ENCODE assay signal across 8 cellular contexts in the genomic region with DNA sequence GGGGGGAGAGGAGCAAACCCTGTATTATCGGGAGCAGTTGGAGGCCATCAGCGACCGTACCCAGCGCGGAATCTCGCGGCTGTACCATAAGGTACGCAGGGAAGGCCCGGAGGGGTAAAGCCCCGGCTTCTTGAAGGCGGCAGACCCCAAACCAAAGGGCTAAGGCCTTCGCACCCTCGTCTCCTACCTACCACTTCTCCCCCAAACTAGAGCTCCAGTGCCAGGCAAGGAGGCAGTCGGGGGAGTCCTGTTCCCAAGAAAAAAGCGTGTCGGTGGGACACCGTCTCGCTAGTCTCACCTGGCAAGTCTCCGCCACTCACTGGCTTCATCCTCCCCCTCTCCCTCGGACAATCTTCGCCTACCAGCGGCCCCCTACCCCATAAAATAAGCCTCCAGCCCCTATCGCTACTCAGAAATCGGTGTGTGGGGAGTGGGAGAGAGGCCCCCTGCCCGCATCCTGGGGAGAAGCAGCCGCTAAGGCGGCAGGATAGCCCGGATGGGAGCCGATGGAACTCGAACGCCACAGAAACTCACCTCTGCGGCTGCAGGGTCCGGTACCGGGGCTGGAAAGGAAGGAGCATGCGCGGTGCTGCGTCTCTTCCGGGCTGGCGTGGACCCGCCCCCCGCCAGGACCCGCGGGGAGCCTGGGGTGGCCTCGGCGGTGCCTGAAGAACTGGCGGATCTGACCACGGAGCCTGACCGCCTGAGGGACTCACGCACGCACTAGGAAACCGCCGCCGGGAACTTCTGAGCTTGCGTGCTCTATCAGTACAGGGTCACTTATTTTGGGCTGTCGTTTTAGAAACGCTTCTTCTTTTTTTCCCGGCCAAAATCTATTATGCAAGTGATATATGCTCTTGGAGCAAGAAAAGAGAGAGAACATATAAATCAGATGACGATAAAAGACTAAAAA.
DNase-seq lines count a peak whose midpoint lies in the region; ATAC-seq lines count a peak whose summit lies in the region.

A gene (minus strand): TSS at position 572 of the 913 bp plus-strand sequence. CDS start 848 bp downstream, outside the sequence.

- ATAC-seq in GM19351 (IDR thresholded peaks at IDR 0.05; ENCODE audit: unreplicated experiment) (peak; percentile 76), HG03565 (IDR thresholded peaks at IDR 0.05; ENCODE audit: unreplicated experiment) (peak; percentile 81)

- DNase-seq in Ammon's horn (ENCODE audit: low spot score) (peak; percentile 95), NCI-H774 (lab: John Stamatoyannopoulos, UW) (peak; percentile 92), dedifferentiated amniotic fluid mesenchymal stem cell (ENCODE audit: extremely low spot score) (peak; percentile 89), left kidney (ENCODE audit: low read depth, low spot score) (peak; percentile 97)
- DNase-seq in activated CD4-positive, alpha-beta T cell treated with anti-CD3 and anti-CD28 coated beads, Interleukin-2, amount 50 U/mL, for 24 hours (ENCODE audit: low read depth in 1 of 2, low spot score in 1 of 2), result peak; percentile 85 to 89
- peak; percentile 90 for DNase-seq in stimulated activated CD4-positive, alpha-beta T cell treated with anti-CD3 and anti-CD28 coated beads, Interleukin-1b, Interleukin-23, amount 100 ng/mL, for 48 hours

Comparison
In these comparisons a context has a peak if more than half of its experiments do, and no peak if none do; other contexts are left out.
1. Peak in every context shown above with its lines: DNase-seq and ATAC-seq.